Comparison of ENCODE assay signal across 16 cellular contexts in the genomic region with DNA sequence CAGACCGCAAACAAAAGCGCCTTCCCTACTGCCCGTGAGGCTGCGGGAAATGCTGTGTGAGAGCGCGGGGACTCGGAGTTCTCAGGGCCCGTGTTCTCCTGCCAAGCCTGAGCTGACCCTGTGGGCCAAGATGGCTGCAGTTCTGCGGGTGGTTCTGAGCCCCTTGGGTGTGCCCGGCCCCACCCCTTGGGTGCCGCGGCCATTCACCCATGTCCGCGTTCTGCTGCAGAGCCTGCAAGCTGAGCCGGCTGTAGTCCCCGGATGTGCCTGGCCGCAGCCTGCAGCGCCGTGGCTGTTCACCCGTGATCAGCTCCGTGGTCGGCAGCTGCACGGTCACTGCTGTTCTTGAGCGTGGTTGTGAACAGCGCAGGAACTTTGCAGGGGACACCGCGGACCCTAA. TPM values are rescaled to one million over a fixed set of nuclear protein-coding genes. Genes with fewer than 3 reads are reported as not detected.
DNase-seq lines count a peak whose midpoint lies in the region; ATAC-seq, FAIRE-seq and TF ChIP-seq lines count a peak whose summit lies in the region.
"Had no signal": no experiment of that assay in that cellular context is flagged by ENCODE, and none has a peak within 500 bp of the region (broad histone marks: within the 10 kb centered on the region; RNA-seq: fewer than 3 reads in every experiment).

No MANE protein-coding gene starts in this region.

- no peaks in the 10 kb centered on the region for H3K9me3 Mint-ChIP-seq in activated CD4-positive, alpha-beta memory T cell treated with anti-CD3 and anti-CD28 coated beads, Interleukin-2, amount 10 ng/mL, durations not matched to agents 7 days and 5 days
- no peaks in the 10 kb centered on the region for H3K9me3 Mint-ChIP-seq in naive thymus-derived CD4-positive, alpha-beta T cell
- H3K9me3 Mint-ChIP-seq: stimulated activated naive CD8-positive, alpha-beta T cell treated with anti-CD3 and anti-CD28 coated beads, Interleukin-15, amount 100 ng/mL, for 72 hours had no signal

- H3K36me3 ChIP-seq in naive thymus-derived CD4-positive, alpha-beta T cell (ENCODE audit: control insufficient read depth in 2 of 3, insufficient read depth in 3 of 3, low read length in 3 of 3): peaks cover 0 to 49% (median 5%) of the 10 kb centered on the region in 3 experiments

- DNase-seq in activated CD8-positive, alpha-beta memory T cell treated with anti-CD3 and anti-CD28 coated beads, Interleukin-2, amount 50 U/mL, for 4 hours: peak; percentile 13
- no peak for DNase-seq in activated CD8-positive, alpha-beta memory T cell treated with anti-CD3 and anti-CD28 coated beads, Interleukin-2, amount 50 U/mL, for 48 hours
- peak; percentile 76 for DNase-seq in GM12865 (ENCODE audit: low read depth)
- no peak for DNase-seq in activated CD4-positive, alpha-beta memory T cell treated with anti-CD3 and anti-CD28 coated beads, Interleukin-2, amount 10 ng/mL, durations not matched to agents 7 days and 5 days
- no peak for DNase-seq in naive thymus-derived CD4-positive, alpha-beta T cell
- no peak for DNase-seq in H4 (ENCODE audit: low spot score)
- no peak for DNase-seq in GM19239 (ENCODE audit: insufficient read length, low spot score)
- no peak for DNase-seq in middle frontal gyrus (ENCODE audit: extremely low spot score, low spot score)
- DNase-seq: activated CD4-positive, alpha-beta T cell treated with anti-CD3 and anti-CD28 coated beads for 1 hour; DMS 273 treated with DMSO at 0.1 percent for 48 hours; NCI-H1105 treated with DMSO at 0.1 percent for 48 hours; NCI-H446; stimulated activated naive CD8-positive, alpha-beta T cell treated with anti-CD3 and anti-CD28 coated beads, Interleukin-15, amount 100 ng/mL, for 72 hours had no signal

- peaks cover 38% of the 10 kb centered on the region for H3K4me1 Mint-ChIP-seq in activated CD4-positive, alpha-beta memory T cell treated with anti-CD3 and anti-CD28 coated beads, Interleukin-2, amount 10 ng/mL, durations not matched to agents 7 days and 5 days
- peaks cover 26 to 54% (median 41%) of the 10 kb centered on the region in 7 donors for H3K4me1 Mint-ChIP-seq in naive thymus-derived CD4-positive, alpha-beta T cell

- POLR2A ChIA-PET in activated CD4-positive, alpha-beta memory T cell treated with anti-CD3 and anti-CD28 coated beads, Interleukin-2, amount 10 ng/mL, durations not matched to agents 7 days and 5 days (lab: Charles Lee): interaction anchor here (0.9 to 3.0 kb wide), 3 partner anchors 14 to 257 kb away, joined by 4 to 12 read pairs (median 5); a partner anchor contains a TSS
- POLR2A ChIA-PET in naive thymus-derived CD4-positive, alpha-beta T cell (lab: Charles Lee): interaction anchor here (1.3 to 3.7 kb wide), 3 partner anchors 16 to 257 kb away, joined by 4 to 65 read pairs (median 35); a partner anchor contains a TSS

- no peaks in the 10 kb centered on the region for H3K27me3 Mint-ChIP-seq in activated CD4-positive, alpha-beta memory T cell treated with anti-CD3 and anti-CD28 coated beads, Interleukin-2, amount 10 ng/mL, durations not matched to agents 7 days and 5 days
- no peaks in the 10 kb centered on the region for H3K27me3 Mint-ChIP-seq in naive thymus-derived CD4-positive, alpha-beta T cell
- H3K27me3 Mint-ChIP-seq: stimulated activated naive CD8-positive, alpha-beta T cell treated with anti-CD3 and anti-CD28 coated beads, Interleukin-15, amount 100 ng/mL, for 72 hours had no signal

- CTCF ChIA-PET in activated CD4-positive, alpha-beta memory T cell treated with anti-CD3 and anti-CD28 coated beads, Interleukin-2, amount 10 ng/mL, durations not matched to agents 7 days and 5 days (lab: Charles Lee): no interaction called here
- CTCF ChIA-PET in naive thymus-derived CD4-positive, alpha-beta T cell (lab: Charles Lee): interaction anchor here (1.3 kb wide), 1 partner anchor 54 kb away, joined by 4 read pairs; no protein-coding TSS in a partner anchor

- H3K27ac Mint-ChIP-seq in activated CD4-positive, alpha-beta memory T cell treated with anti-CD3 and anti-CD28 coated beads, Interleukin-2, amount 10 ng/mL, durations not matched to agents 7 days and 5 days: peak overlapping the region; percentile 95
- H3K27ac Mint-ChIP-seq in naive thymus-derived CD4-positive, alpha-beta T cell: peak overlapping the region in 5 of 9 donors; percentile 95 to 100 (median 96)
- H3K27ac Mint-ChIP-seq: stimulated activated naive CD8-positive, alpha-beta T cell treated with anti-CD3 and anti-CD28 coated beads, Interleukin-15, amount 100 ng/mL, for 72 hours had no signal

- H3K4me3 ChIP-seq in GM12865 (ENCODE audit: low read depth, low read length): peak overlapping the region; percentile 62
- no peak overlapping the region for H3K4me3 ChIP-seq in naive thymus-derived CD4-positive, alpha-beta T cell (ENCODE audit: low read length)
- H3K4me3 ChIP-seq: HAP-1, smooth muscle cell had no signal

- no peak for ATAC-seq in naive thymus-derived CD4-positive, alpha-beta T cell
- ATAC-seq: Panc1; stimulated activated naive CD8-positive, alpha-beta T cell treated with anti-CD3 and anti-CD28 coated beads, Interleukin-15, amount 100 ng/mL, for 72 hours had no signal

- peak overlapping the region; percentile 89 for H3K27ac ChIP-seq in naive thymus-derived CD4-positive, alpha-beta T cell (ENCODE audit: low read depth, low read length)

- peaks cover 30% of the 10 kb centered on the region for H3K36me3 Mint-ChIP-seq in activated CD4-positive, alpha-beta memory T cell treated with anti-CD3 and anti-CD28 coated beads, Interleukin-2, amount 10 ng/mL, durations not matched to agents 7 days and 5 days (ENCODE audit: low read depth)
- peaks cover 0 to 23% (median 16%) of the 10 kb centered on the region in 5 donors for H3K36me3 Mint-ChIP-seq in naive thymus-derived CD4-positive, alpha-beta T cell

- no peaks in the 10 kb centered on the region for H3K27me3 ChIP-seq in naive thymus-derived CD4-positive, alpha-beta T cell (ENCODE audit: control insufficient read depth in 2 of 2, insufficient read depth in 2 of 2, low read length in 2 of 2)

- TF ChIP-seq CTCF in GM12865 (IDR thresholded peaks at IDR 0.05; ENCODE audit: insufficient read depth, low read depth, low read length, missing control alignments): no peak

- FAIRE-seq in GM19239 (lab: Jason Lieb, UNC): no peak

- peaks cover 30 to 48% of the 10 kb centered on the region in 2 donors for H3K4me1 ChIP-seq in naive thymus-derived CD4-positive, alpha-beta T cell (ENCODE audit: control insufficient read depth in 2 of 2, insufficient read depth in 2 of 2, low read length in 2 of 2)
- H3K4me1 ChIP-seq: HAP-1 had no signal

- no peak overlapping the region for H3K4me3 Mint-ChIP-seq in activated CD4-positive, alpha-beta memory T cell treated with anti-CD3 and anti-CD28 coated beads, Interleukin-2, amount 10 ng/mL, durations not matched to agents 7 days and 5 days
- peak overlapping the region in 7 of 10 donors; percentile 58 to 90 (median 86) for H3K4me3 Mint-ChIP-seq in naive thymus-derived CD4-positive, alpha-beta T cell

- H3K9me3 ChIP-seq in naive thymus-derived CD4-positive, alpha-beta T cell (ENCODE audit: control insufficient read depth in 2 of 3, low read length in 3 of 3): no peaks in the 10 kb centered on the region
- H3K9me3 ChIP-seq: HAP-1 had no signal

- intact Hi-C loops in naive thymus-derived CD4-positive, alpha-beta T cell (cut with micrococcal nuclease): loop anchor here (2.0 to 10.0 kb wide), 3 partner anchors 79 to 539 kb away; a partner anchor contains a TSS

RNA-seq across cellular contexts. Expression of a gene that starts 20.0 kb away (rescaled TPM):
- 10 to 100 TPM; 44.4 to 45.3 TPM for total RNA-seq in activated CD4-positive, alpha-beta memory T cell treated with anti-CD3 and anti-CD28 coated beads, Interleukin-2, amount 10 ng/mL, durations not matched to agents 7 days and 5 days
- 10 to 100 TPM; 61.9 to 84.1 (median 74.3) TPM for total RNA-seq in naive thymus-derived CD4-positive, alpha-beta T cell
- 10 to 100 TPM; 26.2 to 45.7 TPM for polyA plus RNA-seq in naive thymus-derived CD4-positive, alpha-beta T cell
- total RNA-seq in H4 (2014; rRNA removed; shearing (Covaris generic)): 25.9 and 37.4 TPM in 2 replicates

RNA-seq across cellular contexts. Expression of a gene that starts 57.9 kb away (rescaled TPM):
- total RNA-seq in activated CD4-positive, alpha-beta memory T cell treated with anti-CD3 and anti-CD28 coated beads, Interleukin-2, amount 10 ng/mL, durations not matched to agents 7 days and 5 days: not detected
- total RNA-seq in naive thymus-derived CD4-positive, alpha-beta T cell: not detected
- polyA plus RNA-seq in naive thymus-derived CD4-positive, alpha-beta T cell: not detected
- 0.17 TPM in 1 of 2 replicates, not detected in the other for total RNA-seq in H4 (2014; rRNA removed; shearing (Covaris generic))

Comparison
In these comparisons a context has a peak if more than half of its experiments do, and no peak if none do; other contexts are left out.
1. DNase-seq: peak in activated CD8-positive, alpha-beta memory T cell treated with anti-CD3 and anti-CD28 coated beads, Interleukin-2, amount 50 U/mL, for 4 hours (single experiment) and GM12865 (single experiment); none in activated CD8-positive, alpha-beta memory T cell treated with anti-CD3 and anti-CD28 coated beads, Interleukin-2, amount 50 U/mL, for 48 hours (single experiment), activated CD4-positive, alpha-beta memory T cell treated with anti-CD3 and anti-CD28 coated beads, Interleukin-2, amount 10 ng/mL, durations not matched to agents 7 days and 5 days (single experiment), naive thymus-derived CD4-positive, alpha-beta T cell (0 of 9), H4 (single experiment), GM19239 (single experiment) and middle frontal gyrus (single experiment).